Comparison of ENCODE assay signal across 28 cellular contexts in genomic region chrX:22090181-22090580, GRCh38. TPM values are rescaled to one million over a fixed set of nuclear protein-coding genes. Genes with fewer than 3 reads are reported as not detected.
A peak's percentile ranks its signal among the peaks of the same experiment; 100 is the strongest.
DNase-seq lines count a peak whose midpoint lies in the region; ATAC-seq, FAIRE-seq and TF ChIP-seq lines count a peak whose summit lies in the region.
"Had no signal": no experiment of that assay in that cellular context is flagged by ENCODE, and none has a peak within 500 bp of the region (broad histone marks: within the 10 kb centered on the region; RNA-seq: fewer than 3 reads in every experiment).

No MANE protein-coding gene starts in this region.

- peak overlapping the region; percentile 68 for H3K27ac Mint-ChIP-seq in stimulated activated naive CD8-positive, alpha-beta T cell treated with anti-CD3 and anti-CD28 coated beads, Interleukin-15, Interleukin-2, amounts not matched to agents 100 ng/mL and 50 ng/mL, for 24 hours
- no peak overlapping the region for H3K27ac Mint-ChIP-seq in astrocyte (ENCODE audit: unreplicated experiment)
- H3K27ac Mint-ChIP-seq: brain; CD8-positive, alpha-beta memory T cell; GM23338; neural progenitor cell; progenitor cell of endocrine pancreas; type B pancreatic cell had no signal

- H3K27me3 ChIP-seq in astrocyte (ENCODE audit: insufficient read depth, low read length): no peaks in the 10 kb centered on the region
- no peaks in the 10 kb centered on the region for H3K27me3 ChIP-seq in smooth muscle cell (ENCODE audit: low read depth)
- H3K27me3 ChIP-seq: neural progenitor cell had no signal

- H2AFZ ChIP-seq in astrocyte (ENCODE audit: low read depth, low read length) (no peak overlapping the region), smooth muscle cell (ENCODE audit: low read depth) (no peak overlapping the region)
- H2AFZ ChIP-seq: GM23338, neural progenitor cell had no signal

- no peaks in the 10 kb centered on the region for H3F3A ChIP-seq in smooth muscle cell (ENCODE audit: low read depth)

- no peak for ATAC-seq in stimulated activated naive CD8-positive, alpha-beta T cell treated with anti-CD3 and anti-CD28 coated beads, Interleukin-15, Interleukin-2, amounts not matched to agents 100 U/mL and 50 U/mL, for 24 hours
- ATAC-seq: GM23338, heart right ventricle, mucosa of descending colon had no signal

- FAIRE-seq in astrocyte (lab: Jason Lieb, UNC): peak; percentile 96
- FAIRE-seq: GM12891, TTC549 had no signal

- TF ChIP-seq CTCF in astrocyte (IDR thresholded peaks at IDR 0.05; ENCODE audit: insufficient read depth, low read depth, low read length) (no peak), fibroblast of pulmonary artery (IDR thresholded peaks at IDR 0.05; ENCODE audit: low read length, missing control alignments) (no peak), smooth muscle cell (IDR thresholded peaks at IDR 0.05; ENCODE audit: borderline replicate concordance, insufficient read depth, poor library complexity, severe bottlenecking) (no peak)

- H3K79me2 ChIP-seq in astrocyte (ENCODE audit: insufficient read depth, low read length) (no peaks in the 10 kb centered on the region), smooth muscle cell (ENCODE audit: low read depth) (no peaks in the 10 kb centered on the region)

- no peaks in the 10 kb centered on the region for H3K9me3 ChIP-seq in astrocyte (ENCODE audit: insufficient read depth, low read depth, low read length)
- peaks cover 8% of the 10 kb centered on the region for H3K9me3 ChIP-seq in smooth muscle cell (replicated peaks; ENCODE audit: low read depth)
- H3K9me3 ChIP-seq: heart right ventricle, mucosa of descending colon had no signal

- H3K27ac ChIP-seq in astrocyte (ENCODE audit: low read depth, low read length) (peak overlapping the region; percentile 14), smooth muscle cell (ENCODE audit: low read depth) (no peak overlapping the region)
- H3K27ac ChIP-seq: heart right ventricle, neural progenitor cell, skin epidermis had no signal

- no peaks in the 10 kb centered on the region for H3K4me1 ChIP-seq in astrocyte (ENCODE audit: insufficient read depth, low read length)
- no peaks in the 10 kb centered on the region for H3K4me1 ChIP-seq in smooth muscle cell (ENCODE audit: low read depth)

- peak overlapping the region; percentile 82 for H3K4me3 Mint-ChIP-seq in stimulated activated naive CD8-positive, alpha-beta T cell treated with anti-CD3 and anti-CD28 coated beads, Interleukin-15, Interleukin-2, amounts not matched to agents 100 ng/mL and 50 ng/mL, for 24 hours
- no peak overlapping the region for H3K4me3 Mint-ChIP-seq in astrocyte (ENCODE audit: unreplicated experiment)
- H3K4me3 Mint-ChIP-seq: brain; CD8-positive, alpha-beta memory T cell; GM23338; neural progenitor cell; type B pancreatic cell had no signal

- peaks cover 47% of the 10 kb centered on the region for H3K4me1 Mint-ChIP-seq in stimulated activated naive CD8-positive, alpha-beta T cell treated with anti-CD3 and anti-CD28 coated beads, Interleukin-15, Interleukin-2, amounts not matched to agents 100 ng/mL and 50 ng/mL, for 24 hours (ENCODE audit: low read depth)
- peaks cover 5% of the 10 kb centered on the region for H3K4me1 Mint-ChIP-seq in astrocyte (ENCODE audit: low read depth, unreplicated experiment)
- H3K4me1 Mint-ChIP-seq: CD8-positive, alpha-beta memory T cell had no signal

- peak overlapping the region; percentile 0 for H3K4me2 ChIP-seq in astrocyte (ENCODE audit: low read length)
- no peak overlapping the region for H3K4me2 ChIP-seq in smooth muscle cell
- H3K4me2 ChIP-seq: GM23338, neural progenitor cell had no signal

- no peaks in the 10 kb centered on the region for H4K20me1 ChIP-seq in astrocyte (ENCODE audit: insufficient read depth, low read length)
- no peaks in the 10 kb centered on the region for H4K20me1 ChIP-seq in smooth muscle cell (ENCODE audit: low read depth)

- H3K36me3 Mint-ChIP-seq in stimulated activated naive CD8-positive, alpha-beta T cell treated with anti-CD3 and anti-CD28 coated beads, Interleukin-15, Interleukin-2, amounts not matched to agents 100 ng/mL and 50 ng/mL, for 24 hours (ENCODE audit: low read depth): peaks cover 49% of the 10 kb centered on the region
- H3K36me3 Mint-ChIP-seq in astrocyte (ENCODE audit: low read depth, unreplicated experiment): no peaks in the 10 kb centered on the region
- H3K36me3 Mint-ChIP-seq: brain; CD8-positive, alpha-beta memory T cell; neural progenitor cell; type B pancreatic cell had no signal

- H3K4me3 ChIP-seq in astrocyte (ENCODE audit: insufficient read depth, low read depth, low read length): no peak overlapping the region
- H3K4me3 ChIP-seq in fibroblast of pulmonary artery (replicated peaks; ENCODE audit: low read depth, low read length): no peak overlapping the region
- H3K4me3 ChIP-seq in smooth muscle cell: no peak overlapping the region
- H3K4me3 ChIP-seq: GM23338, heart right ventricle, mucosa of descending colon, neural progenitor cell, skin epidermis had no signal

- H3K27me3 Mint-ChIP-seq in stimulated activated naive CD8-positive, alpha-beta T cell treated with anti-CD3 and anti-CD28 coated beads, Interleukin-15, Interleukin-2, amounts not matched to agents 100 ng/mL and 50 ng/mL, for 24 hours: no peaks in the 10 kb centered on the region
- no peaks in the 10 kb centered on the region for H3K27me3 Mint-ChIP-seq in astrocyte (ENCODE audit: low read depth, unreplicated experiment)
- H3K27me3 Mint-ChIP-seq: brain, progenitor cell of endocrine pancreas, type B pancreatic cell had no signal

- 55% methylated on average over 4 of the region's 4 CpGs for WGBS in smooth muscle cell (ENCODE audit: low lambda C conversion rate)

- H3K36me3 ChIP-seq in astrocyte (ENCODE audit: insufficient read depth, low read length) (no peaks in the 10 kb centered on the region), smooth muscle cell (ENCODE audit: low read depth) (no peaks in the 10 kb centered on the region)
- H3K36me3 ChIP-seq: heart right ventricle, neural progenitor cell had no signal

- DNase-seq in stimulated activated naive CD8-positive, alpha-beta T cell treated with anti-CD3 and anti-CD28 coated beads, Interleukin-15, Interleukin-2, amounts not matched to agents 100 U/mL and 50 U/mL, for 24 hours: no peak
- DNase-seq in astrocyte (ENCODE audit: low read depth) (peak; percentile 71), fibroblast of pulmonary artery (ENCODE audit: low read depth) (peak; percentile 68), smooth muscle cell of the brain vasculature (ENCODE audit: low read depth, low spot score) (peak; percentile 12), smooth muscle cell (lab: John Stamatoyannopoulos, UW; ENCODE audit: unreplicated experiment) (no peak), glomerular visceral epithelial cell (ENCODE audit: extremely low spot score) (no peak), retina (no peak)
- DNase-seq: activated CD8-positive, alpha-beta memory T cell treated with anti-CD3 and anti-CD28 coated beads, Interleukin-2, amount 50 U/mL, for 48 hours; CD8-positive, alpha-beta memory T cell; dermis blood vessel endothelial cell; DMS53; heart right ventricle; KBM-7; mucosa of descending colon; NCI-H187; NCI-H226; OCI-M1; SHP77; stimulated activated CD4-positive, alpha-beta T cell treated with anti-CD3 and anti-CD28 coated beads, Interleukin-4, amount 100 ng/mL, for 1 hour had no signal

- H3K9ac ChIP-seq in astrocyte (ENCODE audit: low read length): no peak overlapping the region
- no peak overlapping the region for H3K9ac ChIP-seq in smooth muscle cell (ENCODE audit: low read depth)
- H3K9ac ChIP-seq: neural progenitor cell had no signal

- peaks cover 7% of the 10 kb centered on the region for H3K9me3 Mint-ChIP-seq in stimulated activated naive CD8-positive, alpha-beta T cell treated with anti-CD3 and anti-CD28 coated beads, Interleukin-15, Interleukin-2, amounts not matched to agents 100 ng/mL and 50 ng/mL, for 24 hours
- no peaks in the 10 kb centered on the region for H3K9me3 Mint-ChIP-seq in astrocyte (ENCODE audit: unreplicated experiment)
- H3K9me3 Mint-ChIP-seq: CD8-positive, alpha-beta memory T cell; GM23338 had no signal

RNA-seq across cellular contexts. Expression of gene PHEX, which starts 58.1 kb away (rescaled TPM):
- total RNA-seq in astrocyte (0.24 and 0.36 TPM in 2 replicates), smooth muscle cell (0.40 TPM in 1 of 2 replicates, not detected in the other)
- 0.18 TPM in 1 of 2 replicates, not detected in the other for polyA plus RNA-seq in smooth muscle cell

Comparison
In these comparisons a context has a peak if more than half of its experiments do, and no peak if none do; other contexts are left out.
1. DNase-seq: peak in astrocyte (single experiment), fibroblast of pulmonary artery (single experiment) and smooth muscle cell of the brain vasculature (single experiment); none in stimulated activated naive CD8-positive, alpha-beta T cell treated with anti-CD3 and anti-CD28 coated beads, Interleukin-15, Interleukin-2, amounts not matched to agents 100 U/mL and 50 U/mL, for 24 hours (single experiment), smooth muscle cell (single experiment), glomerular visceral epithelial cell (single experiment) and retina (single experiment).